In genomic region chr9:93597142-93597706, GRCh38 we compare ENCODE assay signal across 16 cellular contexts. TPM values are rescaled to one million over a fixed set of nuclear protein-coding genes. Genes with fewer than 3 reads are reported as not detected.
A peak's percentile ranks its signal among the peaks of the same experiment; 100 is the strongest.
DNase-seq lines count a peak whose midpoint lies in the region; ATAC-seq and TF ChIP-seq lines count a peak whose summit lies in the region.
"Had no signal": no experiment of that assay in that cellular context is flagged by ENCODE, and none has a peak within 500 bp of the region (broad histone marks: within the 10 kb centered on the region; RNA-seq: fewer than 3 reads in every experiment).

No MANE protein-coding gene starts in this region.

- H3K4me1 ChIP-seq in BLaER1, result peaks cover 82% of the 10 kb centered on the region
- H3K4me1 ChIP-seq in endodermal cell (ENCODE audit: control insufficient read depth, insufficient read depth, low read length), result peaks cover 9% of the 10 kb centered on the region

- H3K36me3 Mint-ChIP-seq in activated CD4-positive, alpha-beta T cell treated with anti-CD3 and anti-CD28 coated beads, Interleukin-2, amount 10 ng/mL, durations not matched to agents 7 days and 5 days (ENCODE audit: low read depth), result no peaks in the 10 kb centered on the region
- H3K36me3 Mint-ChIP-seq in activated CD4-positive, alpha-beta T cell treated with anti-CD3 and anti-CD28 coated beads for 36 hours (ENCODE audit: low read depth), result no peaks in the 10 kb centered on the region
- no peaks in the 10 kb centered on the region for H3K36me3 Mint-ChIP-seq in endodermal cell (ENCODE audit: low read depth)
- no peaks in the 10 kb centered on the region for H3K36me3 Mint-ChIP-seq in T-cell
- no peaks in the 10 kb centered on the region for H3K36me3 Mint-ChIP-seq in MCF 10A (ENCODE audit: insufficient read depth, unreplicated experiment)
- H3K36me3 Mint-ChIP-seq: CD8-positive, alpha-beta T cell had no signal

- BruUV-seq in MCF 10A (replicated peaks; lab: Mats Ljungman, UMichigan), result no TSS peak

- H3K9ac ChIP-seq in BLaER1 (no peak overlapping the region), endodermal cell (ENCODE audit: extremely low read depth, low read length, poor library complexity, severe bottlenecking) (no peak overlapping the region)

- no peaks in the 10 kb centered on the region; the same call in 1 of the 2 replicates for H3K36me3 ChIP-seq in BLaER1
- no peaks in the 10 kb centered on the region for H3K36me3 ChIP-seq in endodermal cell (ENCODE audit: control insufficient read depth, insufficient read depth, low read length)

- WGBS in endodermal cell (ENCODE audit: insufficient coverage in 1 of 2, insufficient read length in 1 of 2), 2 experiments, result 95 to 100% methylated on average over 4 to 6 of the region's 6 CpGs

- POLR2A ChIA-PET in activated CD4-positive, alpha-beta T cell treated with anti-CD3 and anti-CD28 coated beads, Interleukin-2, amount 10 ng/mL, durations not matched to agents 7 days and 5 days (lab: Charles Lee), result no interaction called here
- POLR2A ChIA-PET in activated CD4-positive, alpha-beta T cell treated with anti-CD3 and anti-CD28 coated beads for 36 hours (lab: Charles Lee), result no interaction called here
- POLR2A ChIA-PET in T-cell (lab: Charles Lee), result no interaction called here
- POLR2A ChIA-PET in MCF 10A (lab: Yijun Ruan, JAX), result no interaction called here

- no peak overlapping the region for H3K4me3 Mint-ChIP-seq in activated CD4-positive, alpha-beta T cell treated with anti-CD3 and anti-CD28 coated beads, Interleukin-2, amount 10 ng/mL, durations not matched to agents 7 days and 5 days
- H3K4me3 Mint-ChIP-seq in activated CD4-positive, alpha-beta T cell treated with anti-CD3 and anti-CD28 coated beads for 36 hours, result no peak overlapping the region
- H3K4me3 Mint-ChIP-seq in endodermal cell, result no peak overlapping the region
- H3K4me3 Mint-ChIP-seq in T-cell, result peak overlapping the region in 1 of 3 donors; percentile 64
- no peak overlapping the region for H3K4me3 Mint-ChIP-seq in MCF 10A (ENCODE audit: unreplicated experiment)

- H4K20me1 ChIP-seq in BLaER1, result peaks cover 100% of the 10 kb centered on the region

- CTCF ChIA-PET in activated CD4-positive, alpha-beta T cell treated with anti-CD3 and anti-CD28 coated beads, Interleukin-2, amount 10 ng/mL, durations not matched to agents 7 days and 5 days (lab: Charles Lee), result interaction anchor here (1.1 kb wide), 1 partner anchor 31 kb away, joined by 3 read pairs; no protein-coding TSS in a partner anchor
- CTCF ChIA-PET in activated CD4-positive, alpha-beta T cell treated with anti-CD3 and anti-CD28 coated beads for 36 hours (lab: Charles Lee), result no interaction called here
- CTCF ChIA-PET in T-cell (lab: Charles Lee) (no interaction called here), MCF 10A (lab: Yijun Ruan, JAX) (no interaction called here)

- ATAC-seq in activated CD4-positive, alpha-beta T cell treated with anti-CD3 and anti-CD28 coated beads for 36 hours, result no peak
- ATAC-seq in T-cell (replicated peaks in 1 of 4), result no peak
- ATAC-seq in HG03025 (IDR thresholded peaks at IDR 0.05; ENCODE audit: low FRiP score, unreplicated experiment), result no peak
- ATAC-seq: CD8-positive, alpha-beta T cell; HCT116 had no signal

- intact Hi-C loops in activated CD4-positive, alpha-beta T cell treated with anti-CD3 and anti-CD28 coated beads for 36 hours (cut with DNase I, micrococcal nuclease), result no loop called here
- intact Hi-C loops in posterior vena cava (cut with DNase I), result no loop called here
- intact Hi-C loops in MCF 10A (cut with micrococcal nuclease), result no loop called here

- H3K9me3 Mint-ChIP-seq in activated CD4-positive, alpha-beta T cell treated with anti-CD3 and anti-CD28 coated beads, Interleukin-2, amount 10 ng/mL, durations not matched to agents 7 days and 5 days, result no peaks in the 10 kb centered on the region
- no peaks in the 10 kb centered on the region for H3K9me3 Mint-ChIP-seq in activated CD4-positive, alpha-beta T cell treated with anti-CD3 and anti-CD28 coated beads for 36 hours (ENCODE audit: low read depth)
- H3K9me3 Mint-ChIP-seq in endodermal cell (no peaks in the 10 kb centered on the region), T-cell (no peaks in the 10 kb centered on the region), MCF 10A (ENCODE audit: unreplicated experiment) (no peaks in the 10 kb centered on the region)
- H3K9me3 Mint-ChIP-seq: CD8-positive, alpha-beta T cell had no signal

- no peak overlapping the region for H3K4me3 ChIP-seq in BLaER1
- H3K4me3 ChIP-seq in endodermal cell (ENCODE audit: low read length), result no peak overlapping the region
- H3K4me3 ChIP-seq: PC-9 had no signal

- H3K4me2 ChIP-seq in BLaER1, result peak overlapping the region; percentile 60
- H3K4me2 ChIP-seq: PC-9 had no signal

- H3K9me3 ChIP-seq in BLaER1 (no peaks in the 10 kb centered on the region), endodermal cell (ENCODE audit: control insufficient read depth, low read length) (no peaks in the 10 kb centered on the region)

- H3K27me3 ChIP-seq in BLaER1 (no peaks in the 10 kb centered on the region), endodermal cell (ENCODE audit: control insufficient read depth, insufficient read depth, low read length, poor library complexity, severe bottlenecking) (no peaks in the 10 kb centered on the region)

- H3K27me3 Mint-ChIP-seq in activated CD4-positive, alpha-beta T cell treated with anti-CD3 and anti-CD28 coated beads, Interleukin-2, amount 10 ng/mL, durations not matched to agents 7 days and 5 days, result no peaks in the 10 kb centered on the region
- H3K27me3 Mint-ChIP-seq in activated CD4-positive, alpha-beta T cell treated with anti-CD3 and anti-CD28 coated beads for 36 hours, result no peaks in the 10 kb centered on the region
- H3K27me3 Mint-ChIP-seq in endodermal cell (ENCODE audit: insufficient read depth) (no peaks in the 10 kb centered on the region), T-cell (no peaks in the 10 kb centered on the region), MCF 10A (ENCODE audit: insufficient read depth, unreplicated experiment) (no peaks in the 10 kb centered on the region)

- H3K27ac ChIP-seq in BLaER1 (peak overlapping the region; percentile 66), endodermal cell (ENCODE audit: low read depth, low read length) (no peak overlapping the region)
- H3K27ac ChIP-seq: PC-9 had no signal

- TF ChIP-seq CTCF in endodermal cell (conservative IDR thresholded peaks at IDR 0.05) (no peak), MCF 10A (IDR thresholded peaks at IDR 0.05; ENCODE audit: unreplicated experiment) (no peak)

- peak overlapping the region; percentile 36 for H3K27ac Mint-ChIP-seq in activated CD4-positive, alpha-beta T cell treated with anti-CD3 and anti-CD28 coated beads, Interleukin-2, amount 10 ng/mL, durations not matched to agents 7 days and 5 days
- H3K27ac Mint-ChIP-seq in activated CD4-positive, alpha-beta T cell treated with anti-CD3 and anti-CD28 coated beads for 36 hours, result no peak overlapping the region
- no peak overlapping the region for H3K27ac Mint-ChIP-seq in endodermal cell
- H3K27ac Mint-ChIP-seq in T-cell, result no peak overlapping the region
- no peak overlapping the region for H3K27ac Mint-ChIP-seq in MCF 10A (ENCODE audit: low read depth, unreplicated experiment)

- DNase-seq in activated CD4-positive, alpha-beta T cell treated with anti-CD3 and anti-CD28 coated beads, Interleukin-2, amount 10 ng/mL, durations not matched to agents 7 days and 5 days, result no peak
- DNase-seq in activated CD4-positive, alpha-beta T cell treated with anti-CD3 and anti-CD28 coated beads for 36 hours, result no peak
- DNase-seq in endodermal cell (peak; percentile 32), posterior vena cava (ENCODE audit: low spot score) (peak; percentile 48), T-cell (no peak), MCF 10A (ENCODE audit: unreplicated experiment) (no peak)
- DNase-seq: DMS79 treated with DMSO at 0.1 percent for 48 hours, IMR-90, Kasumi-1, NCI-H187 treated with DMSO at 0.1 percent for 48 hours, NCI-H774, PC-9 had no signal

- H3K4me1 Mint-ChIP-seq in activated CD4-positive, alpha-beta T cell treated with anti-CD3 and anti-CD28 coated beads, Interleukin-2, amount 10 ng/mL, durations not matched to agents 7 days and 5 days, result peaks cover 54% of the 10 kb centered on the region
- peaks cover 59% of the 10 kb centered on the region for H3K4me1 Mint-ChIP-seq in activated CD4-positive, alpha-beta T cell treated with anti-CD3 and anti-CD28 coated beads for 36 hours
- H3K4me1 Mint-ChIP-seq in endodermal cell, result peaks cover 37% of the 10 kb centered on the region
- H3K4me1 Mint-ChIP-seq in T-cell, result peaks cover 71 to 82% (median 72%) of the 10 kb centered on the region in 3 donors
- H3K4me1 Mint-ChIP-seq in MCF 10A (ENCODE audit: insufficient read depth, unreplicated experiment), result peaks cover 23% of the 10 kb centered on the region

RNA-seq across cellular contexts. Expression of gene PHF2, which starts 20.8 kb away (rescaled TPM):
- 10 to 100 TPM; 29.3 to 29.4 TPM for total RNA-seq in activated CD4-positive, alpha-beta T cell treated with anti-CD3 and anti-CD28 coated beads, Interleukin-2, amount 10 ng/mL, durations not matched to agents 7 days and 5 days
- 10 to 100 TPM; 16.0 to 16.5 TPM for total RNA-seq in activated CD4-positive, alpha-beta T cell treated with anti-CD3 and anti-CD28 coated beads for 36 hours
- 10 to 100 TPM; 17.1 to 20.2 TPM for total RNA-seq in endodermal cell
- polyA plus RNA-seq in endodermal cell (2013, experiment 1 of 2), result 21.4 TPM
- polyA plus RNA-seq in endodermal cell (2013, experiment 2 of 2), result 21.7 TPM
- 10 to 100 TPM; 26.1 to 27.9 TPM for total RNA-seq in posterior vena cava
- 10 to 100 TPM; 24.6 to 38.5 (median 34.6) TPM for total RNA-seq in T-cell
- 18.9 and 21.7 TPM in 2 replicates for total RNA-seq in MCF 10A (2022)

Comparison
In these comparisons a context has a peak if more than half of its experiments do, and no peak if none do; other contexts are left out.
1. DNase-seq: peak in endodermal cell (single experiment) and posterior vena cava (single experiment); none in activated CD4-positive, alpha-beta T cell treated with anti-CD3 and anti-CD28 coated beads, Interleukin-2, amount 10 ng/mL, durations not matched to agents 7 days and 5 days (single experiment), activated CD4-positive, alpha-beta T cell treated with anti-CD3 and anti-CD28 coated beads for 36 hours (single experiment), T-cell (0 of 34) and MCF 10A (single experiment).